ENCODE assay signal across 9 cellular contexts in genomic region chr3:177150218-177150916, GRCh38. TPM values are rescaled to one million over a fixed set of nuclear protein-coding genes. Genes with fewer than 3 reads are reported as not detected.
DNase-seq lines count a peak whose midpoint lies in the region; ATAC-seq and TF ChIP-seq lines count a peak whose summit lies in the region.
"Had no signal": no experiment of that assay in that cellular context is flagged by ENCODE, and none has a peak within 500 bp of the region (broad histone marks: within the 10 kb centered on the region; RNA-seq: fewer than 3 reads in every experiment).

No MANE protein-coding gene starts in this region.

- H3K36me3 ChIP-seq in DND-41 (ENCODE audit: insufficient read depth, low read length) (peaks cover 9% of the 10 kb centered on the region; the same call in 1 of the 2 replicates), mesenchymal stem cell (ENCODE audit: control insufficient read depth in 1 of 2, insufficient read depth in 2 of 2, low read depth in 1 of 2, low read length in 2 of 2) (no peaks in the 10 kb centered on the region)

- H2BK5ac ChIP-seq in mesenchymal stem cell (ENCODE audit: low read depth, low read length, poor library complexity, severe bottlenecking) = no peak overlapping the region

- ATAC-seq in DND-41 (ENCODE audit: insufficient read depth, low read depth) (no peak), HG02938 (IDR thresholded peaks at IDR 0.05; ENCODE audit: unreplicated experiment) (peak; percentile 4), HG03175 (IDR thresholded peaks at IDR 0.05; ENCODE audit: unreplicated experiment) (no peak)

- peaks cover 78% of the 10 kb centered on the region for H4K20me1 ChIP-seq in DND-41 (ENCODE audit: insufficient read depth, low read length)

- no peak overlapping the region for H2BK12ac ChIP-seq in mesenchymal stem cell (ENCODE audit: low read length in 2 of 2)

- H3K79me1 ChIP-seq in mesenchymal stem cell (replicated peaks; ENCODE audit: low read length, poor library complexity, severe bottlenecking) = peaks cover 5% of the 10 kb centered on the region

- H3K23ac ChIP-seq in mesenchymal stem cell (ENCODE audit: low read length in 2 of 2) = no peak overlapping the region

- WGBS in mesenchymal stem cell = 78% methylated on average over 3 of the region's 3 CpGs

- CTCF ChIA-PET in GM10248 (lab: Yijun Ruan, JAX) = interaction anchor here (1.1 to 2.8 kb wide), 8 partner anchors 9 to 92 kb away, joined by 3 to 23 read pairs (median 4); no protein-coding TSS in a partner anchor

- in situ Hi-C loops in astrocyte of the spinal cord (cut with HindIII; ENCODE audit: low sequenced_read_pairs) = no loop called here

- H2AFZ ChIP-seq in DND-41 (ENCODE audit: low read depth, low read length) (no peak overlapping the region), mesenchymal stem cell (ENCODE audit: low read depth, low read length) (no peak overlapping the region)

- no peak overlapping the region for H2BK15ac ChIP-seq in mesenchymal stem cell (ENCODE audit: low read depth, poor library complexity, severe bottlenecking)

- no peaks in the 10 kb centered on the region for H3K9me3 ChIP-seq in DND-41 (ENCODE audit: insufficient read depth, low read length, severe bottlenecking)
- no peaks in the 10 kb centered on the region for H3K9me3 ChIP-seq in mesenchymal stem cell (ENCODE audit: control insufficient read depth, low read length)

- no peak overlapping the region for H3K4ac ChIP-seq in mesenchymal stem cell (ENCODE audit: low read depth in 1 of 2, low read length in 2 of 2)

- H3K18ac ChIP-seq in mesenchymal stem cell (ENCODE audit: low read depth in 1 of 2, low read length in 2 of 2) = no peak overlapping the region

- no peak overlapping the region for H4K91ac ChIP-seq in mesenchymal stem cell (ENCODE audit: low read length)

- H3K14ac ChIP-seq in mesenchymal stem cell (ENCODE audit: low read length in 2 of 2) = no peak overlapping the region

- H3K27ac ChIP-seq in DND-41 (ENCODE audit: low read length) = peak overlapping the region; percentile 8; the same call in 1 of the 2 replicates
- H3K27ac ChIP-seq in mesenchymal stem cell (ENCODE audit: low read length, poor library complexity, severe bottlenecking) = peak overlapping the region; percentile 61

- H3K4me2 ChIP-seq in DND-41 (ENCODE audit: insufficient read depth, low read length) = no peak overlapping the region
- no peak overlapping the region for H3K4me2 ChIP-seq in mesenchymal stem cell (ENCODE audit: low read length, poor library complexity, severe bottlenecking)

- H3K4me1 ChIP-seq in DND-41 (ENCODE audit: insufficient read depth, low read length) = peaks cover 15% of the 10 kb centered on the region
- H3K4me1 ChIP-seq in mesenchymal stem cell (ENCODE audit: control insufficient read depth, insufficient read depth, low read depth, low read length) = peaks cover 7% of the 10 kb centered on the region

- H2AK5ac ChIP-seq in mesenchymal stem cell (ENCODE audit: low read length, severe bottlenecking) = peak overlapping the region; percentile 29

- H3K9ac ChIP-seq in DND-41 (ENCODE audit: low read depth, low read length) (no peak overlapping the region), mesenchymal stem cell (ENCODE audit: low read length) (no peak overlapping the region)

- H3K27me3 ChIP-seq in DND-41 (ENCODE audit: insufficient read depth, low read length, poor library complexity) (no peaks in the 10 kb centered on the region), mesenchymal stem cell (ENCODE audit: control insufficient read depth in 1 of 2, insufficient read depth in 1 of 2, low read length in 2 of 2) (no peaks in the 10 kb centered on the region)

- DNase-seq in DND-41 (no peak), astrocyte of the spinal cord (ENCODE audit: low read depth, low spot score) (peak; percentile 20), mesenchymal stem cell (peak; percentile 29), NCI-H128 (lab: John Stamatoyannopoulos, UW; ENCODE audit: unreplicated experiment) (no peak), GM10248 (ENCODE audit: extremely low spot score) (no peak), NCI-H2227 (lab: John Stamatoyannopoulos, UW; ENCODE audit: unreplicated experiment) (no peak)
- DNase-seq: hypothalamus had no signal

- no peak overlapping the region for H4K8ac ChIP-seq in mesenchymal stem cell (ENCODE audit: low read length)

- H2BK120ac ChIP-seq in mesenchymal stem cell (ENCODE audit: low read depth, low read length) = no peak overlapping the region

- no peak for TF ChIP-seq CTCF in DND-41 (IDR thresholded peaks at IDR 0.05; ENCODE audit: borderline replicate concordance, extremely low read depth, low read length, poor library complexity, severe bottlenecking)
- no peak for TF ChIP-seq CTCF in astrocyte of the spinal cord (IDR thresholded peaks at IDR 0.05; ENCODE audit: low read depth, low read length)
- TF ChIP-seq CTCF in GM10248 (IDR thresholded peaks at IDR 0.05; ENCODE audit: control extremely low read depth, extremely low read depth, low read depth, missing control alignments) = no peak

- POLR2A ChIA-PET in GM10248 (lab: Yijun Ruan, JAX) = no interaction called here

- H3K79me2 ChIP-seq in DND-41 (ENCODE audit: insufficient read depth, low read length) = peaks cover 100% of the 10 kb centered on the region

- no peak overlapping the region for H3K4me3 ChIP-seq in DND-41 (ENCODE audit: low read depth in 1 of 2, low read length in 2 of 2)
- no peak overlapping the region for H3K4me3 ChIP-seq in astrocyte of the spinal cord (ENCODE audit: low read depth, low read length)
- no peak overlapping the region for H3K4me3 ChIP-seq in mesenchymal stem cell (ENCODE audit: insufficient read depth in 1 of 2, low read depth in 1 of 2, low read length in 2 of 2)

RNA-seq across cellular contexts. Expression of gene TBL1XR1, which starts 46.9 kb away (rescaled TPM):
- 26.7 TPM for polyA plus RNA-seq in mesenchymal stem cell (2013, experiment 1 of 2)
- 27.8 TPM for polyA plus RNA-seq in mesenchymal stem cell (2013, experiment 2 of 2)

Comparison
In these comparisons a context has a peak if more than half of its experiments do, and no peak if none do; other contexts are left out.
1. DNase-seq: peak in astrocyte of the spinal cord (single experiment) and mesenchymal stem cell (single experiment); none in DND-41 (single experiment), NCI-H128 (single experiment), GM10248 (single experiment) and NCI-H2227 (single experiment).